13 cellular contexts compared by ENCODE assay signal in genomic region chr22:25368271-25368670, GRCh38.
DNase-seq lines count a peak whose midpoint lies in the region; ATAC-seq and TF ChIP-seq lines count a peak whose summit lies in the region.
"Had no signal": no experiment of that assay in that cellular context is flagged by ENCODE, and none has a peak within 500 bp of the region (broad histone marks: within the 10 kb centered on the region; RNA-seq: fewer than 3 reads in every experiment).

No MANE protein-coding gene starts in this region.

- in situ Hi-C loops in IMR-90 (cut with MboI; ENCODE audit: low sequenced_read_pairs): no loop called here

- peaks cover 9 to 45% of the 10 kb centered on the region in 2 experiments for H3K79me1 ChIP-seq in IMR-90 (ENCODE audit: low read depth in 1 of 2, low read length in 2 of 2)
- no peaks in the 10 kb centered on the region for H3K79me1 ChIP-seq in mesendoderm (ENCODE audit: low read length)

- H3K4ac ChIP-seq in IMR-90 (ENCODE audit: low read depth, low read length): no peak overlapping the region
- H3K4ac ChIP-seq in mesendoderm (ENCODE audit: low read depth, low read length): no peak overlapping the region

- peak; percentile 74 for ATAC-seq in IMR-90 (ENCODE audit: low read depth)
- no peak for ATAC-seq in GM21529 (IDR thresholded peaks at IDR 0.05; ENCODE audit: unreplicated experiment)

- no peak overlapping the region for H3K18ac ChIP-seq in IMR-90 (ENCODE audit: low read depth, low read length)
- H3K18ac ChIP-seq in mesendoderm (ENCODE audit: low read length): no peak overlapping the region

- 46% methylated on average over 2 of the region's 5 CpGs; no CpG with 5 or more reads in 1 of the 2 experiments for WGBS in IMR-90 (ENCODE audit: extremely low coverage in 2 of 2, insufficient read length in 1 of 2), 2 experiments
- WGBS in mesendoderm (ENCODE audit: extremely low coverage, insufficient coverage, low lambda C conversion rate): no CpG with 5 or more reads among the region's 5 CpGs

- H3K56ac ChIP-seq in IMR-90 (ENCODE audit: extremely low read depth, insufficient read depth, low read length) (no peak overlapping the region), mesendoderm (ENCODE audit: low read length) (no peak overlapping the region)

- no TSS peak for BruUV-seq in IMR-90 (replicated peaks; lab: Mats Ljungman, UMichigan)

- peaks cover 11% of the 10 kb centered on the region; the same call in 1 of the 2 replicates for H3K9me1 ChIP-seq in IMR-90 (ENCODE audit: insufficient read depth, low read length)

- no peak overlapping the region for H2BK15ac ChIP-seq in IMR-90 (ENCODE audit: low read depth, low read length)
- H2BK15ac ChIP-seq in mesendoderm (replicated peaks; ENCODE audit: low read depth): no peak overlapping the region

- H3K79me2 ChIP-seq in mesendoderm (ENCODE audit: control insufficient read depth, insufficient read depth, low read length): no peaks in the 10 kb centered on the region

- TF ChIP-seq RAD21 in IMR-90 (IDR thresholded peaks at IDR 0.05; ENCODE audit: low read length): no peak

- dilution Hi-C loops in IMR-90 (cut with HindIII; ENCODE audit: low sequenced_read_pairs, unreplicated experiment): no loop called here

- CTCF ChIA-PET in IMR-90 (lab: Yijun Ruan, JAX): interaction anchor here (0.5 kb wide), 1 partner anchor 12 kb away, joined by 4 read pairs; no protein-coding TSS in a partner anchor

- H2BK120ac ChIP-seq in IMR-90 (ENCODE audit: low read depth, low read length) (no peak overlapping the region), mesendoderm (ENCODE audit: low read depth, low read length) (no peak overlapping the region)

- H2AK9ac ChIP-seq in IMR-90 (replicated peaks; ENCODE audit: low read depth, low read length, poor library complexity): peak overlapping the region; percentile 52

- H2BK5ac ChIP-seq in IMR-90 (ENCODE audit: low read depth, low read length, poor library complexity, severe bottlenecking) (no peak overlapping the region), mesendoderm (ENCODE audit: low read length) (no peak overlapping the region)

- no peak overlapping the region for H2BK20ac ChIP-seq in IMR-90 (ENCODE audit: low read depth, low read length)

- TF ChIP-seq POLR2A in IMR-90 (IDR thresholded peaks at IDR 0.05; ENCODE audit: low read depth, low read length): no peak

- 0 out of 4 replicates have a peak overlapping the region, but pooled peaks of 1 of the 2 experiments have one; percentile 9 for H4K8ac ChIP-seq in IMR-90 (ENCODE audit: low read depth in 2 of 2, low read length in 2 of 2)
- no peak overlapping the region for H4K8ac ChIP-seq in mesendoderm (ENCODE audit: low read depth, low read length)

- DNase-seq in COLO668 (lab: John Stamatoyannopoulos, UW; ENCODE audit: unreplicated experiment) (peak; percentile 28), IMR-90 (peak; percentile 77), choroid plexus epithelial cell (ENCODE audit: low read depth) (peak; percentile 58), mesendoderm (peak; percentile 41), activated T-cell treated with anti-CD3 and anti-CD28 coated beads for 4 hours (no peak), NK-92 (lab: John Stamatoyannopoulos, UW; ENCODE audit: unreplicated experiment) (no peak)
- DNase-seq in activated CD4-positive, alpha-beta T cell treated with anti-CD3 and anti-CD28 coated beads, Interleukin-2, amount 50 U/mL, for 4 hours: no peak
- DNase-seq: activated CD8-positive, alpha-beta memory T cell treated with anti-CD3 and anti-CD28 coated beads, Interleukin-2, amount 50 U/mL, for 4 hours; NCI-H187; SHP77 treated with DMSO at 0.1 percent for 48 hours; stimulated activated naive CD4-positive, alpha-beta T cell had no signal

- intact Hi-C loops in IMR-90 (cut with micrococcal nuclease): loop anchor here (2.0 kb wide), 1 partner anchor 35 kb away; no protein-coding TSS in a partner anchor

- no peak overlapping the region for H3K14ac ChIP-seq in IMR-90 (replicated peaks; ENCODE audit: low read depth, low read length)

- H3K4me2 ChIP-seq in IMR-90 (ENCODE audit: low read depth, low read length): no peak overlapping the region
- no peak overlapping the region for H3K4me2 ChIP-seq in mesendoderm (ENCODE audit: low read length)

- no peak overlapping the region for H3K4me3 ChIP-seq in IMR-90 (ENCODE audit: insufficient read depth, low read depth, low read length)
- H3K4me3 ChIP-seq in choroid plexus epithelial cell (ENCODE audit: low read depth, low read length): no peak overlapping the region
- no peak overlapping the region for H3K4me3 ChIP-seq in mesendoderm (ENCODE audit: low read length)
- H3K4me3 ChIP-seq: skin epidermis had no signal

- H2AK5ac ChIP-seq in IMR-90 (ENCODE audit: low read depth, low read length) (0 out of 2 replicates have a peak overlapping the region, but pooled peaks have one; percentile 3), mesendoderm (ENCODE audit: low read length) (no peak overlapping the region)

- POLR2A ChIA-PET in IMR-90 (lab: Charles Lee; ENCODE audit: unreplicated experiment): interaction anchor here (0.6 kb wide), 1 partner anchor 30 kb away, joined by 4 read pairs; no protein-coding TSS in a partner anchor

- peaks cover 40% of the 10 kb centered on the region for H4K20me1 ChIP-seq in IMR-90 (ENCODE audit: insufficient read depth, low read length)

- H3K27me3 ChIP-seq in IMR-90 (ENCODE audit: control insufficient read depth, insufficient read depth, low read length): no peaks in the 10 kb centered on the region
- H3K27me3 ChIP-seq in mesendoderm (ENCODE audit: insufficient read depth, low read length, poor library complexity): no peaks in the 10 kb centered on the region

- no peak overlapping the region for H4K91ac ChIP-seq in IMR-90 (ENCODE audit: insufficient read depth, low read depth, low read length)

- H3K23ac ChIP-seq in IMR-90 (ENCODE audit: low read depth, low read length): no peak overlapping the region
- H3K23ac ChIP-seq in mesendoderm (ENCODE audit: low read length): no peak overlapping the region

- TF ChIP-seq CTCF in IMR-90 (conservative IDR thresholded peaks at IDR 0.05; ENCODE audit: low read depth, low read length): no peak
- no peak for TF ChIP-seq CTCF in choroid plexus epithelial cell (conservative IDR thresholded peaks at IDR 0.05; ENCODE audit: low read depth, low read length)

- no peak overlapping the region for H3K27ac ChIP-seq in IMR-90 (ENCODE audit: insufficient read depth, low read length)
- H3K27ac ChIP-seq in mesendoderm (ENCODE audit: low read depth, low read length): no peak overlapping the region
- H3K27ac ChIP-seq: skin epidermis had no signal

- H3K36me3 ChIP-seq in IMR-90 (ENCODE audit: control insufficient read depth, insufficient read depth, low read length) (peaks cover 10% of the 10 kb centered on the region; the same call in 1 of the 2 replicates), mesendoderm (ENCODE audit: control insufficient read depth, insufficient read depth, low read length) (no peaks in the 10 kb centered on the region)

- no peak overlapping the region for H3K9ac ChIP-seq in IMR-90 (ENCODE audit: low read depth, low read length)
- H3K9ac ChIP-seq in mesendoderm (ENCODE audit: low read length): no peak overlapping the region

- H4K5ac ChIP-seq in IMR-90 (ENCODE audit: low read depth, low read length): no peak overlapping the region
- no peak overlapping the region for H4K5ac ChIP-seq in mesendoderm (ENCODE audit: low read length)

- no peaks in the 10 kb centered on the region for H3K9me3 ChIP-seq in IMR-90 (ENCODE audit: control insufficient read depth, insufficient read depth, low read length)

- H3K4me1 ChIP-seq in IMR-90 (ENCODE audit: control insufficient read depth, insufficient read depth, low read length) (peaks cover 13% of the 10 kb centered on the region; the same call in 1 of the 2 replicates), mesendoderm (ENCODE audit: control insufficient read depth, low read depth, low read length) (no peaks in the 10 kb centered on the region)

- H2AFZ ChIP-seq in IMR-90 (replicated peaks; ENCODE audit: low read length, poor library complexity): peak overlapping the region; percentile 54

TF ChIP-seq in IMR-90, 13 proteins besides CTCF, POLR2A, EP300 and RAD21:
- TF ChIP-seq, protein P1, sequence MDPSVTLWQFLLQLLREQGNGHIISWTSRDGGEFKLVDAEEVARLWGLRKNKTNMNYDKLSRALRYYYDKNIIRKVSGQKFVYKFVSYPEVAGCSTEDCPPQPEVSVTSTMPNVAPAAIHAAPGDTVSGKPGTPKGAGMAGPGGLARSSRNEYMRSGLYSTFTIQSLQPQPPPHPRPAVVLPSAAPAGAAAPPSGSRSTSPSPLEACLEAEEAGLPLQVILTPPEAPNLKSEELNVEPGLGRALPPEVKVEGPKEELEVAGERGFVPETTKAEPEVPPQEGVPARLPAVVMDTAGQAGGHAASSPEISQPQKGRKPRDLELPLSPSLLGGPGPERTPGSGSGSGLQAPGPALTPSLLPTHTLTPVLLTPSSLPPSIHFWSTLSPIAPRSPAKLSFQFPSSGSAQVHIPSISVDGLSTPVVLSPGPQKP (IDR thresholded peaks at IDR 0.05; ENCODE audit: borderline replicate concordance, low read depth, low read length): no peak
- no peak for TF ChIP-seq MAFK (IDR thresholded peaks at IDR 0.05; ENCODE audit: low read depth, low read length)
- TF ChIP-seq MAZ (IDR thresholded peaks at IDR 0.05; ENCODE audit: borderline replicate concordance, low read depth, low read length): no peak
- no peak for TF ChIP-seq FOS (IDR thresholded peaks at IDR 0.05; ENCODE audit: low read depth, low read length)
- TF ChIP-seq SMC3 (IDR thresholded peaks at IDR 0.05; ENCODE audit: low read depth, low read length): no peak
- TF ChIP-seq RFX5 (IDR thresholded peaks at IDR 0.05; ENCODE audit: low read depth, low read length): no peak
- no peak for TF ChIP-seq MXI1 (IDR thresholded peaks at IDR 0.05; ENCODE audit: borderline replicate concordance, low read depth, low read length)
- TF ChIP-seq RCOR1 (IDR thresholded peaks at IDR 0.05; ENCODE audit: insufficient replicate concordance, low read length): no peak
- TF ChIP-seq USF2 (IDR thresholded peaks at IDR 0.05; ENCODE audit: low read depth, low read length): no peak
- TF ChIP-seq CHD1 (IDR thresholded peaks at IDR 0.05; ENCODE audit: low read depth, low read length): no peak
- no peak for TF ChIP-seq NFE2L2 (IDR thresholded peaks at IDR 0.05; ENCODE audit: low read depth, low read length)
- TF ChIP-seq CEBPB (IDR thresholded peaks at IDR 0.05; ENCODE audit: low read depth, low read length): no peak
- TF ChIP-seq BHLHE40 (IDR thresholded peaks at IDR 0.05; ENCODE audit: low read depth, low read length): no peak
TF ChIP-seq in IMR-90: peak in this region for 0.

Comparison
In these comparisons a context has a peak if more than half of its experiments do, and no peak if none do; other contexts are left out.
1. DNase-seq: peak in COLO668 (single experiment), IMR-90 (single experiment), choroid plexus epithelial cell (single experiment) and mesendoderm (single experiment); none in activated T-cell treated with anti-CD3 and anti-CD28 coated beads for 4 hours (single experiment), activated CD4-positive, alpha-beta T cell treated with anti-CD3 and anti-CD28 coated beads, Interleukin-2, amount 50 U/mL, for 4 hours (0 of 2) and NK-92 (single experiment).